Comparison of ENCODE assay signal across 12 cellular contexts in genomic region chr22:43042101-43042780, GRCh38.
DNase-seq lines count a peak whose midpoint lies in the region; ATAC-seq lines count a peak whose summit lies in the region.
"Had no signal": no experiment of that assay in that cellular context is flagged by ENCODE, and none has a peak within 500 bp of the region (broad histone marks: within the 10 kb centered on the region; RNA-seq: fewer than 3 reads in every experiment).

No MANE protein-coding gene starts in this region.

- H3K4me3 ChIP-seq in SK-N-MC, result no peak overlapping the region

- H3K9ac ChIP-seq in SK-N-MC (ENCODE audit: insufficient read length), result peak overlapping the region; percentile 6

- DNase-seq in DMS153 (lab: John Stamatoyannopoulos, UW) (peak; percentile 69), NCI-H1694 treated with DMSO at 0.1 percent for 48 hours (lab: John Stamatoyannopoulos, UW) (peak; percentile 78), SK-N-MC (ENCODE audit: low read depth, low spot score) (no peak), islet precursor cell (peak; percentile 47), NCI-H1436 treated with DMSO at 0.1 percent for 48 hours (lab: John Stamatoyannopoulos, UW) (no peak), NCI-H187 treated with DMSO at 0.1 percent for 48 hours (lab: John Stamatoyannopoulos, UW) (no peak)
- DNase-seq: activated CD8-positive, alpha-beta T cell treated with anti-CD3 and anti-CD28 coated beads, Interleukin-2, amount 10 ng/mL, durations not matched to agents 7 days and 5 days; effector memory CD8-positive, alpha-beta T cell; T-helper 2 cell had no signal

- H3K36me3 ChIP-seq in SK-N-MC (ENCODE audit: insufficient read depth, low read length), result no peaks in the 10 kb centered on the region

- ATAC-seq in HG02981 (IDR thresholded peaks at IDR 0.05; ENCODE audit: unreplicated experiment) (no peak), HG02852 (IDR thresholded peaks at IDR 0.05; ENCODE audit: unreplicated experiment) (no peak)
- ATAC-seq: activated CD8-positive, alpha-beta T cell treated with anti-CD3 and anti-CD28 coated beads, Interleukin-2, amount 10 ng/mL, durations not matched to agents 7 days and 5 days; effector memory CD8-positive, alpha-beta T cell; right cardiac atrium had no signal

- H3K9me3 ChIP-seq in SK-N-MC (ENCODE audit: low read depth, low read length), result no peaks in the 10 kb centered on the region

- no peak overlapping the region for H3K27ac ChIP-seq in SK-N-MC

Comparison
In these comparisons a context has a peak if more than half of its experiments do, and no peak if none do; other contexts are left out.
1. DNase-seq: peak in DMS153 (single experiment), NCI-H1694 treated with DMSO at 0.1 percent for 48 hours (single experiment) and islet precursor cell (single experiment); none in SK-N-MC (single experiment), NCI-H1436 treated with DMSO at 0.1 percent for 48 hours (single experiment) and NCI-H187 treated with DMSO at 0.1 percent for 48 hours (single experiment).